ENCODE assay signal across 3 cellular contexts in the genomic region with DNA sequence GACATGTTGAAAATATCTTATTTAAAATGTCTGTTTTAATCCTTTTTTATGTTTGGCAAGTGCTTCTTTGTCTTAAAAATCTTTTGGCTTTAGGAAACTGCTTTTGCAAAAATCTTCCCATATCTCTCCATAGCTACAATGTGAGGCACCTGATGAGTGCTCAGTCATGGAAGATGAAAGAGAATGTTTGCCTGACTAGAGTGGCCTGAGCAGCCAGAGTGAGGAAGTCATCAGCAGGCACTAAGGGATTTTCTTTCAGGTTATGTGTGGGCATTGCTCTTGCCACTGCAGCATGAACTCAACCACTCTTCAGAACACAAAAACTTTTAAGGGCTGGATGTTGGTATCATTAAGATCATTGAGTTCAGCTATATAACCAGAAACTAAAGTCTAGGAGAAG.
TF ChIP-seq lines count a peak whose summit lies in the region.

No MANE protein-coding gene starts in this region.

TF ChIP-seq in GM23338, 12 proteins besides CTCF, POLR2A, EP300 and RAD21 (continues in another document):
- no peak for TF ChIP-seq ZNF114 (CRISPR knock-in tag; IDR thresholded peaks at IDR 0.05)
- TF ChIP-seq, protein P1, sequence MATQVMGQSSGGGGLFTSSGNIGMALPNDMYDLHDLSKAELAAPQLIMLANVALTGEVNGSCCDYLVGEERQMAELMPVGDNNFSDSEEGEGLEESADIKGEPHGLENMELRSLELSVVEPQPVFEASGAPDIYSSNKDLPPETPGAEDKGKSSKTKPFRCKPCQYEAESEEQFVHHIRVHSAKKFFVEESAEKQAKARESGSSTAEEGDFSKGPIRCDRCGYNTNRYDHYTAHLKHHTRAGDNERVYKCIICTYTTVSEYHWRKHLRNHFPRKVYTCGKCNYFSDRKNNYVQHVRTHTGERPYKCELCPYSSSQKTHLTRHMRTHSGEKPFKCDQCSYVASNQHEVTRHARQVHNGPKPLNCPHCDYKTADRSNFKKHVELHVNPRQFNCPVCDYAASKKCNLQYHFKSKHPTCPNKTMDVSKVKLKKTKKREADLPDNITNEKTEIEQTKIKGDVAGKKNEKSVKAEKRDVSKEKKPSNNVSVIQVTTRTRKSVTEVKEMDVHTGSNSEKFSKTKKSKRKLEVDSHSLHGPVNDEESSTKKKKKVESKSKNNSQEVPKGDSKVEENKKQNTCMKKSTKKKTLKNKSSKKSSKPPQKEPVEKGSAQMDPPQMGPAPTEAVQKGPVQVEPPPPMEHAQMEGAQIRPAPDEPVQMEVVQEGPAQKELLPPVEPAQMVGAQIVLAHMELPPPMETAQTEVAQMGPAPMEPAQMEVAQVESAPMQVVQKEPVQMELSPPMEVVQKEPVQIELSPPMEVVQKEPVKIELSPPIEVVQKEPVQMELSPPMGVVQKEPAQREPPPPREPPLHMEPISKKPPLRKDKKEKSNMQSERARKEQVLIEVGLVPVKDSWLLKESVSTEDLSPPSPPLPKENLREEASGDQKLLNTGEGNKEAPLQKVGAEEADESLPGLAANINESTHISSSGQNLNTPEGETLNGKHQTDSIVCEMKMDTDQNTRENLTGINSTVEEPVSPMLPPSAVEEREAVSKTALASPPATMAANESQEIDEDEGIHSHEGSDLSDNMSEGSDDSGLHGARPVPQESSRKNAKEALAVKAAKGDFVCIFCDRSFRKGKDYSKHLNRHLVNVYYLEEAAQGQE (IDR thresholded peaks at IDR 0.05; ENCODE audit: unreplicated experiment) = no peak
- no peak for TF ChIP-seq EZH2phosphoT487 (IDR thresholded peaks at IDR 0.05; ENCODE audit: unreplicated experiment)

TF ChIP-seq in IMR-90, 13 proteins besides CTCF, POLR2A, EP300 and RAD21:
- TF ChIP-seq MAFK (IDR thresholded peaks at IDR 0.05; ENCODE audit: low read depth, low read length) (no peak), RFX5 (IDR thresholded peaks at IDR 0.05; ENCODE audit: low read depth, low read length) (no peak), BHLHE40 (IDR thresholded peaks at IDR 0.05; ENCODE audit: low read depth, low read length) (no peak), MXI1 (IDR thresholded peaks at IDR 0.05; ENCODE audit: borderline replicate concordance, low read depth, low read length) (no peak), RCOR1 (IDR thresholded peaks at IDR 0.05; ENCODE audit: insufficient replicate concordance, low read length) (no peak), SMC3 (IDR thresholded peaks at IDR 0.05; ENCODE audit: low read depth, low read length) (no peak), CEBPB (IDR thresholded peaks at IDR 0.05; ENCODE audit: low read depth, low read length) (no peak), NFE2L2 (IDR thresholded peaks at IDR 0.05; ENCODE audit: low read depth, low read length) (no peak), MAZ (IDR thresholded peaks at IDR 0.05; ENCODE audit: borderline replicate concordance, low read depth, low read length) (no peak), FOS (IDR thresholded peaks at IDR 0.05; ENCODE audit: low read depth, low read length) (no peak), CHD1 (IDR thresholded peaks at IDR 0.05; ENCODE audit: low read depth, low read length) (no peak)
- TF ChIP-seq, protein P2, sequence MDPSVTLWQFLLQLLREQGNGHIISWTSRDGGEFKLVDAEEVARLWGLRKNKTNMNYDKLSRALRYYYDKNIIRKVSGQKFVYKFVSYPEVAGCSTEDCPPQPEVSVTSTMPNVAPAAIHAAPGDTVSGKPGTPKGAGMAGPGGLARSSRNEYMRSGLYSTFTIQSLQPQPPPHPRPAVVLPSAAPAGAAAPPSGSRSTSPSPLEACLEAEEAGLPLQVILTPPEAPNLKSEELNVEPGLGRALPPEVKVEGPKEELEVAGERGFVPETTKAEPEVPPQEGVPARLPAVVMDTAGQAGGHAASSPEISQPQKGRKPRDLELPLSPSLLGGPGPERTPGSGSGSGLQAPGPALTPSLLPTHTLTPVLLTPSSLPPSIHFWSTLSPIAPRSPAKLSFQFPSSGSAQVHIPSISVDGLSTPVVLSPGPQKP (IDR thresholded peaks at IDR 0.05; ENCODE audit: borderline replicate concordance, low read depth, low read length) = no peak
- TF ChIP-seq, protein P3, sequence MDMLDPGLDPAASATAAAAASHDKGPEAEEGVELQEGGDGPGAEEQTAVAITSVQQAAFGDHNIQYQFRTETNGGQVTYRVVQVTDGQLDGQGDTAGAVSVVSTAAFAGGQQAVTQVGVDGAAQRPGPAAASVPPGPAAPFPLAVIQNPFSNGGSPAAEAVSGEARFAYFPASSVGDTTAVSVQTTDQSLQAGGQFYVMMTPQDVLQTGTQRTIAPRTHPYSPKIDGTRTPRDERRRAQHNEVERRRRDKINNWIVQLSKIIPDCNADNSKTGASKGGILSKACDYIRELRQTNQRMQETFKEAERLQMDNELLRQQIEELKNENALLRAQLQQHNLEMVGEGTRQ (IDR thresholded peaks at IDR 0.05; ENCODE audit: low read depth, low read length) = no peak

TF ChIP-seq in H1, 55 proteins besides CTCF, POLR2A, EP300 and RAD21:
- TF ChIP-seq CHD2 (IDR thresholded peaks at IDR 0.05; ENCODE audit: low read length) (no peak), HDAC6 (IDR thresholded peaks at IDR 0.05; ENCODE audit: low read depth, low read length) (no peak), PHF8 (conservative IDR thresholded peaks at IDR 0.05; ENCODE audit: low read depth, low read length) (no peak), RXRA (IDR thresholded peaks at IDR 0.05; ENCODE audit: insufficient read depth, low read depth, low read length) (no peak), KDM5A (IDR thresholded peaks at IDR 0.05; ENCODE audit: low read length) (no peak), SIRT6 (IDR thresholded peaks at IDR 0.05; ENCODE audit: low read length) (no peak), CREB1 (IDR thresholded peaks at IDR 0.05) (no peak), RNF2 (IDR thresholded peaks at IDR 0.05; ENCODE audit: borderline replicate concordance, low read depth, low read length, missing control alignments, poor library complexity, severe bottlenecking) (no peak), SRF (IDR thresholded peaks at IDR 0.05; ENCODE audit: low read depth, low read length) (no peak), CBX5 (IDR thresholded peaks at IDR 0.05; ENCODE audit: low read depth, low read length) (no peak), YY1 (IDR thresholded peaks at IDR 0.05; ENCODE audit: low read depth, low read length) (no peak), GABPA (IDR thresholded peaks at IDR 0.05; ENCODE audit: borderline replicate concordance, insufficient read depth, low read length) (no peak)
- TF ChIP-seq, protein P4, sequence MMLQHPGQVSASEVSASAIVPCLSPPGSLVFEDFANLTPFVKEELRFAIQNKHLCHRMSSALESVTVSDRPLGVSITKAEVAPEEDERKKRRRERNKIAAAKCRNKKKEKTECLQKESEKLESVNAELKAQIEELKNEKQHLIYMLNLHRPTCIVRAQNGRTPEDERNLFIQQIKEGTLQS (IDR thresholded peaks at IDR 0.05; ENCODE audit: insufficient read depth, low read depth, low read length) = no peak
- TF ChIP-seq, protein P5, sequence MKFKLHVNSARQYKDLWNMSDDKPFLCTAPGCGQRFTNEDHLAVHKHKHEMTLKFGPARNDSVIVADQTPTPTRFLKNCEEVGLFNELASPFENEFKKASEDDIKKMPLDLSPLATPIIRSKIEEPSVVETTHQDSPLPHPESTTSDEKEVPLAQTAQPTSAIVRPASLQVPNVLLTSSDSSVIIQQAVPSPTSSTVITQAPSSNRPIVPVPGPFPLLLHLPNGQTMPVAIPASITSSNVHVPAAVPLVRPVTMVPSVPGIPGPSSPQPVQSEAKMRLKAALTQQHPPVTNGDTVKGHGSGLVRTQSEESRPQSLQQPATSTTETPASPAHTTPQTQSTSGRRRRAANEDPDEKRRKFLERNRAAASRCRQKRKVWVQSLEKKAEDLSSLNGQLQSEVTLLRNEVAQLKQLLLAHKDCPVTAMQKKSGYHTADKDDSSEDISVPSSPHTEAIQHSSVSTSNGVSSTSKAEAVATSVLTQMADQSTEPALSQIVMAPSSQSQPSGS (IDR thresholded peaks at IDR 0.05; ENCODE audit: low read length) = no peak
